29 cellular contexts compared by ENCODE assay signal in the genomic region with DNA sequence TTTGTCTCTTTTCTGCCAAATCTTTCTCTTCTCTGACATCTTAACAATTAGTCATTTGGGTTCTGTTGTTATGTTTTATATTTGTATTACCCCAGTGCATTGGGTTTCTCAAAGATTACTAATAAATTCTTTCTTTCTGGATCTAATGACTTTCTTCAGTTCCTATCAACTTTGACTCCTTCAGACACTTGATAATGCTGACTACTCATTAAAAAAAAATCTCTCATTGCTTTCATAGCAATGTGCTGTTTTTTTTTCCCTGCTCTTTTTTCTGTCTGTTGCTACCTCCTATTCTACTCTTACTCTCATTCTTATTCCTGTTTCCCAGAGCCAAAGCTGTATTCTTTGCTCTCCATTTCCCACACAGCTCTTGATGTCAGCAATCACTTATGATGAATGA.
"Had no signal": no experiment of that assay in that cellular context is flagged by ENCODE, and none has a peak within 500 bp of the region (broad histone marks: within the 10 kb centered on the region; RNA-seq: fewer than 3 reads in every experiment).

No MANE protein-coding gene starts in this region.

- H3K36me3 ChIP-seq: ascending aorta, cardiac muscle cell had no signal

- H3K4me1 ChIP-seq: ascending aorta had no signal

- H3K9me3 ChIP-seq: ascending aorta had no signal

- DNase-seq: activated B cell treated with CpG ODN at 0.5 μM for 24 hours; activated CD4-positive, alpha-beta memory T cell treated with anti-CD3 and anti-CD28 coated beads, Interleukin-2, amount 10 ng/mL, durations not matched to agents 7 days and 5 days; activated CD4-positive, alpha-beta T cell treated with anti-CD3 and anti-CD28 coated beads for 48 hours; activated CD4-positive, alpha-beta T cell treated with anti-CD3 and anti-CD28 coated beads, Interleukin-2, amount 10 ng/mL, durations not matched to agents 7 days and 5 days; activated CD4-positive, alpha-beta T cell treated with anti-CD3 and anti-CD28 coated beads, Interleukin-2, amount 50 U/mL, for 48 hours; activated CD4-positive, CD25-positive, alpha-beta regulatory T cell treated with anti-CD3 and anti-CD28 coated beads, Interleukin-2, amount 50 U/mL, for 72 hours; activated CD8-positive, alpha-beta memory T cell treated with anti-CD3 and anti-CD28 coated beads for 24 hours; activated CD8-positive, alpha-beta memory T cell treated with anti-CD3 and anti-CD28 coated beads, Interleukin-2, amount 10 ng/mL, durations not matched to agents 7 days and 5 days; activated CD8-positive, alpha-beta memory T cell treated with anti-CD3 and anti-CD28 coated beads, Interleukin-2, amount 50 U/mL, for 48 hours; activated CD8-positive, alpha-beta T cell treated with anti-CD3 and anti-CD28 coated beads, Interleukin-2, amount 10 ng/mL, durations not matched to agents 7 days and 5 days; activated effector memory CD4-positive, alpha-beta T cell treated with Interleukin-2 at 50 U/mL for 16 hours; activated gamma-delta T cell; activated naive CD4-positive, alpha-beta T cell treated with anti-CD3 and anti-CD28 coated beads, Interleukin-2, amount 10 ng/mL, durations not matched to agents 7 days and 5 days; activated naive CD4-positive, alpha-beta T cell treated with Interleukin-2 at 50 U/mL for 16 hours; activated naive CD8-positive, alpha-beta T cell treated with anti-CD3 and anti-CD28 coated beads, Interleukin-2, amount 10 ng/mL, durations not matched to agents 7 days and 5 days; activated naive CD8-positive, alpha-beta T cell treated with anti-CD3 and anti-CD28 coated beads, Interleukin-2, amount 50 U/mL, for 24 hours; activated T-cell treated with anti-CD3 and anti-CD28 coated beads, Interleukin-2, amount 50 U/mL, for 24 hours; activated T-cell treated with anti-CD3 and anti-CD28 coated beads, Interleukin-2, amount 50 U/mL, for 48 hours; amygdala; anterior cingulate cortex; caudate nucleus; cerebellar nuclear complex; T-helper 2 cell; T-helper 9 cell had no signal

- FAIRE-seq: bronchial epithelial cell, TTC549 had no signal

- H3K4me3 ChIP-seq: ascending aorta, cardiac muscle cell had no signal

- H3K27ac ChIP-seq: ascending aorta, cardiac muscle cell, VCaP had no signal

- ATAC-seq: activated CD8-positive, alpha-beta memory T cell treated with anti-CD3 and anti-CD28 coated beads, Interleukin-2, amount 10 ng/mL, durations not matched to agents 7 days and 5 days; activated CD8-positive, alpha-beta T cell treated with anti-CD3 and anti-CD28 coated beads, Interleukin-2, amount 10 ng/mL, durations not matched to agents 7 days and 5 days; activated naive CD8-positive, alpha-beta T cell treated with anti-CD3 and anti-CD28 coated beads, Interleukin-2, amount 50 U/mL, for 24 hours had no signal

- H3K27me3 ChIP-seq: ascending aorta, cardiac muscle cell had no signal
